ENCODE assay signal across 1 cellular context in the genomic region with DNA sequence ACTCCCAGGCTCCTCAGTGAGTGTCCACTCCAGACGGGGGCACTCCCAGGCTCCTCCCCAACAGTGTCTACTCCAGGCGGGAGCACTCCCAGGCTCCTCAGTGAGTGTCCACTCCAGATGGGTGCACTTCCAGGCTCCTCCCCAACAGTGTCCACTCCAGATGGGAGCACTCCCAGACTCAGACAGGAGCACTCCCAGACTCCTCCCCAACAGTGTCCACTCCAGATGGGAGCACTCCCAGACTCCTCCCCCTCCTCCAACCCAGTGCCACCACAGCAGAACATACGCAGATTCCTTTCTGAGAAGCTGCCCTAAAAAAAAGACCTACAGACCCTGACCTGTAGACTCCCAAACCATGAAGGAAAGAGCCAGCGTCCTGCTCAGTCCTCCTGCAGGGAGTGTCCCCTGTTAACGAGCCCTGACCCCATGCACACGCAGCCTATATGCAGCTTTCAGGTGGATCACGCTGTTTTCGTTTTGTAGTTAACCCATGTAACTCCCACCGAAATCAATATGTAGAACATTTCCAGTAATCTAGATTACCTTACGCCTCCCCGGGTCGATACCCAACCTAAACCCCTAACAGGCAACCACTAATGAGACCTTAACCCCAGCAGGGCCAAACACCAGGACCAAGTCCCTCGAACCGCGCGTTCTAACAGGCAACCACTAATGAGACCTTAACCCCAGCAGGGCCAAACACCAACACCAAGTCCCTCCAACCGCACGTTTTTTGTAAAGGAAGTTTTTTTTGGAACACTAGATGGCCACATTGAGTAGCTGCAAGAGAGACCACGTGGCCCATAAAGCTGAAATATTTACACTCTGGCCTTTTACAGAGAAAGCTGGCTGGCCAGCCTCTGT.
A peak's percentile ranks its signal among the peaks of the same experiment; 100 is the strongest.
TF ChIP-seq lines count a peak whose summit lies in the region.

No MANE protein-coding gene starts in this region.

TF ChIP-seq in K562, 482 proteins besides CTCF, POLR2A, EP300 and RAD21 (continued from another document and continues in another):
- TF ChIP-seq, protein P1, sequence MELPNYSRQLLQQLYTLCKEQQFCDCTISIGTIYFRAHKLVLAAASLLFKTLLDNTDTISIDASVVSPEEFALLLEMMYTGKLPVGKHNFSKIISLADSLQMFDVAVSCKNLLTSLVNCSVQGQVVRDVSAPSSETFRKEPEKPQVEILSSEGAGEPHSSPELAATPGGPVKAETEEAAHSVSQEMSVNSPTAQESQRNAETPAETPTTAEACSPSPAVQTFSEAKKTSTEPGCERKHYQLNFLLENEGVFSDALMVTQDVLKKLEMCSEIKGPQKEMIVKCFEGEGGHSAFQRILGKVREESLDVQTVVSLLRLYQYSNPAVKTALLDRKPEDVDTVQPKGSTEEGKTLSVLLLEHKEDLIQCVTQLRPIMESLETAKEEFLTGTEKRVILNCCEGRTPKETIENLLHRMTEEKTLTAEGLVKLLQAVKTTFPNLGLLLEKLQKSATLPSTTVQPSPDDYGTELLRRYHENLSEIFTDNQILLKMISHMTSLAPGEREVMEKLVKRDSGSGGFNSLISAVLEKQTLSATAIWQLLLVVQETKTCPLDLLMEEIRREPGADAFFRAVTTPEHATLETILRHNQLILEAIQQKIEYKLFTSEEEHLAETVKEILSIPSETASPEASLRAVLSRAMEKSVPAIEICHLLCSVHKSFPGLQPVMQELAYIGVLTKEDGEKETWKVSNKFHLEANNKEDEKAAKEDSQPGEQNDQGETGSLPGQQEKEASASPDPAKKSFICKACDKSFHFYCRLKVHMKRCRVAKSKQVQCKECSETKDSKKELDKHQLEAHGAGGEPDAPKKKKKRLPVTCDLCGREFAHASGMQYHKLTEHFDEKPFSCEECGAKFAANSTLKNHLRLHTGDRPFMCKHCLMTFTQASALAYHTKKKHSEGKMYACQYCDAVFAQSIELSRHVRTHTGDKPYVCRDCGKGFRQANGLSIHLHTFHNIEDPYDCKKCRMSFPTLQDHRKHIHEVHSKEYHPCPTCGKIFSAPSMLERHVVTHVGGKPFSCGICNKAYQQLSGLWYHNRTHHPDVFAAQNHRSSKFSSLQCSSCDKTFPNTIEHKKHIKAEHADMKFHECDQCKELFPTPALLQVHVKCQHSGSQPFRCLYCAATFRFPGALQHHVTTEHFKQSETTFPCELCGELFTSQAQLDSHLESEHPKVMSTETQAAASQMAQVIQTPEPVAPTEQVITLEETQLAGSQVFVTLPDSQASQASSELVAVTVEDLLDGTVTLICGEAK (IDR thresholded peaks at IDR 0.05), result no peak
- TF ChIP-seq, protein P1 (CRISPR knock-in tag; IDR thresholded peaks at IDR 0.05), result no peak
- TF ChIP-seq FOS (IDR thresholded peaks at IDR 0.05; ENCODE audit: extremely low read depth, insufficient read length), result no peak
- TF ChIP-seq CREM (IDR thresholded peaks at IDR 0.05; ENCODE audit: low read depth), result no peak
- TF ChIP-seq, protein P2, sequence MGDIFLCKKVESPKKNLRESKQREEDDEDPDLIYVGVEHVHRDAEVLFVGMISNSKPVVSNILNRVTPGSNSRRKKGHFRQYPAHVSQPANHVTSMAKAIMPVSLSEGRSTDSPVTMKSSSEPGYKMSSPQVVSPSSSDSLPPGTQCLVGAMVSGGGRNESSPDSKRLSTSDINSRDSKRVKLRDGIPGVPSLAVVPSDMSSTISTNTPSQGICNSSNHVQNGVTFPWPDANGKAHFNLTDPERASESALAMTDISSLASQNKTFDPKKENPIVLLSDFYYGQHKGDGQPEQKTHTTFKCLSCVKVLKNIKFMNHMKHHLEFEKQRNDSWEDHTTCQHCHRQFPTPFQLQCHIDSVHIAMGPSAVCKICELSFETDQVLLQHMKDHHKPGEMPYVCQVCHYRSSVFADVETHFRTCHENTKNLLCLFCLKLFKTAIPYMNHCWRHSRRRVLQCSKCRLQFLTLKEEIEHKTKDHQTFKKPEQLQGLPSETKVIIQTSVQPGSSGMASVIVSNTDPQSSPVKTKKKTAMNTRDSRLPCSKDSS (IDR thresholded peaks at IDR 0.05; ENCODE audit: low read depth, partially characterized antibody), result no peak
- TF ChIP-seq, protein P3, sequence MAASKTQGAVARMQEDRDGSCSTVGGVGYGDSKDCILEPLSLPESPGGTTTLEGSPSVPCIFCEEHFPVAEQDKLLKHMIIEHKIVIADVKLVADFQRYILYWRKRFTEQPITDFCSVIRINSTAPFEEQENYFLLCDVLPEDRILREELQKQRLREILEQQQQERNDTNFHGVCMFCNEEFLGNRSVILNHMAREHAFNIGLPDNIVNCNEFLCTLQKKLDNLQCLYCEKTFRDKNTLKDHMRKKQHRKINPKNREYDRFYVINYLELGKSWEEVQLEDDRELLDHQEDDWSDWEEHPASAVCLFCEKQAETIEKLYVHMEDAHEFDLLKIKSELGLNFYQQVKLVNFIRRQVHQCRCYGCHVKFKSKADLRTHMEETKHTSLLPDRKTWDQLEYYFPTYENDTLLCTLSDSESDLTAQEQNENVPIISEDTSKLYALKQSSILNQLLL (CRISPR knock-in tag; IDR thresholded peaks at IDR 0.05; ENCODE audit: borderline replicate concordance), result no peak
- no peak for TF ChIP-seq SRSF9 (IDR thresholded peaks at IDR 0.05; ENCODE audit: borderline replicate concordance, low read depth, low read length)
- TF ChIP-seq, protein P4, sequence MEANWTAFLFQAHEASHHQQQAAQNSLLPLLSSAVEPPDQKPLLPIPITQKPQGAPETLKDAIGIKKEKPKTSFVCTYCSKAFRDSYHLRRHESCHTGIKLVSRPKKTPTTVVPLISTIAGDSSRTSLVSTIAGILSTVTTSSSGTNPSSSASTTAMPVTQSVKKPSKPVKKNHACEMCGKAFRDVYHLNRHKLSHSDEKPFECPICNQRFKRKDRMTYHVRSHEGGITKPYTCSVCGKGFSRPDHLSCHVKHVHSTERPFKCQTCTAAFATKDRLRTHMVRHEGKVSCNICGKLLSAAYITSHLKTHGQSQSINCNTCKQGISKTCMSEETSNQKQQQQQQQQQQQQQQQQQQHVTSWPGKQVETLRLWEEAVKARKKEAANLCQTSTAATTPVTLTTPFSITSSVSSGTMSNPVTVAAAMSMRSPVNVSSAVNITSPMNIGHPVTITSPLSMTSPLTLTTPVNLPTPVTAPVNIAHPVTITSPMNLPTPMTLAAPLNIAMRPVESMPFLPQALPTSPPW (CRISPR knock-in tag; IDR thresholded peaks at IDR 0.05), result no peak
- no peak for TF ChIP-seq LEF1 (IDR thresholded peaks at IDR 0.05)
- TF ChIP-seq, protein P5, sequence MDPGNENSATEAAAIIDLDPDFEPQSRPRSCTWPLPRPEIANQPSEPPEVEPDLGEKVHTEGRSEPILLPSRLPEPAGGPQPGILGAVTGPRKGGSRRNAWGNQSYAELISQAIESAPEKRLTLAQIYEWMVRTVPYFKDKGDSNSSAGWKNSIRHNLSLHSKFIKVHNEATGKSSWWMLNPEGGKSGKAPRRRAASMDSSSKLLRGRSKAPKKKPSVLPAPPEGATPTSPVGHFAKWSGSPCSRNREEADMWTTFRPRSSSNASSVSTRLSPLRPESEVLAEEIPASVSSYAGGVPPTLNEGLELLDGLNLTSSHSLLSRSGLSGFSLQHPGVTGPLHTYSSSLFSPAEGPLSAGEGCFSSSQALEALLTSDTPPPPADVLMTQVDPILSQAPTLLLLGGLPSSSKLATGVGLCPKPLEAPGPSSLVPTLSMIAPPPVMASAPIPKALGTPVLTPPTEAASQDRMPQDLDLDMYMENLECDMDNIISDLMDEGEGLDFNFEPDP (CRISPR knock-in tag; IDR thresholded peaks at IDR 0.05), result no peak
- no peak for TF ChIP-seq MIER1 (IDR thresholded peaks at IDR 0.05; ENCODE audit: low read depth)
- TF ChIP-seq SRSF3 (IDR thresholded peaks at IDR 0.05; ENCODE audit: insufficient read depth, low read length), result no peak
- no peak for TF ChIP-seq SREBF2 (CRISPR knock-in tag; IDR thresholded peaks at IDR 0.05)
- TF ChIP-seq SLC30A9 (CRISPR knock-in tag; IDR thresholded peaks at IDR 0.05), result no peak
- no peak; the same call in 1 of the 2 replicates for TF ChIP-seq SMARCA4 (IDR thresholded peaks at IDR 0.05)
- TF ChIP-seq ELF4 (CRISPR knock-in tag; IDR thresholded peaks at IDR 0.05), result no peak
- TF ChIP-seq BDP1 (IDR thresholded peaks at IDR 0.05; ENCODE audit: insufficient read depth, insufficient read length), result no peak
- no peak for TF ChIP-seq SNRNP70 (optimal IDR thresholded peaks at IDR 0.05; ENCODE audit: low read depth, low read length)
- TF ChIP-seq ZNF830 (CRISPR knock-in tag; IDR thresholded peaks at IDR 0.05), result no peak
- no peak for TF ChIP-seq HSF4 (CRISPR knock-in tag; IDR thresholded peaks at IDR 0.05; ENCODE audit: borderline replicate concordance)
- TF ChIP-seq RCOR1 (IDR thresholded peaks at IDR 0.05; ENCODE audit: borderline replicate concordance in 1 of 2, low read depth in 2 of 2, low read length in 2 of 2), result no peak
- TF ChIP-seq, protein P6, sequence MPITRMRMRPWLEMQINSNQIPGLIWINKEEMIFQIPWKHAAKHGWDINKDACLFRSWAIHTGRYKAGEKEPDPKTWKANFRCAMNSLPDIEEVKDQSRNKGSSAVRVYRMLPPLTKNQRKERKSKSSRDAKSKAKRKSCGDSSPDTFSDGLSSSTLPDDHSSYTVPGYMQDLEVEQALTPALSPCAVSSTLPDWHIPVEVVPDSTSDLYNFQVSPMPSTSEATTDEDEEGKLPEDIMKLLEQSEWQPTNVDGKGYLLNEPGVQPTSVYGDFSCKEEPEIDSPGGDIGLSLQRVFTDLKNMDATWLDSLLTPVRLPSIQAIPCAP (CRISPR knock-in tag; IDR thresholded peaks at IDR 0.05; ENCODE audit: borderline replicate concordance), result no peak
- TF ChIP-seq FOXJ3 (CRISPR knock-in tag; IDR thresholded peaks at IDR 0.05), result no peak
- TF ChIP-seq, protein P7, sequence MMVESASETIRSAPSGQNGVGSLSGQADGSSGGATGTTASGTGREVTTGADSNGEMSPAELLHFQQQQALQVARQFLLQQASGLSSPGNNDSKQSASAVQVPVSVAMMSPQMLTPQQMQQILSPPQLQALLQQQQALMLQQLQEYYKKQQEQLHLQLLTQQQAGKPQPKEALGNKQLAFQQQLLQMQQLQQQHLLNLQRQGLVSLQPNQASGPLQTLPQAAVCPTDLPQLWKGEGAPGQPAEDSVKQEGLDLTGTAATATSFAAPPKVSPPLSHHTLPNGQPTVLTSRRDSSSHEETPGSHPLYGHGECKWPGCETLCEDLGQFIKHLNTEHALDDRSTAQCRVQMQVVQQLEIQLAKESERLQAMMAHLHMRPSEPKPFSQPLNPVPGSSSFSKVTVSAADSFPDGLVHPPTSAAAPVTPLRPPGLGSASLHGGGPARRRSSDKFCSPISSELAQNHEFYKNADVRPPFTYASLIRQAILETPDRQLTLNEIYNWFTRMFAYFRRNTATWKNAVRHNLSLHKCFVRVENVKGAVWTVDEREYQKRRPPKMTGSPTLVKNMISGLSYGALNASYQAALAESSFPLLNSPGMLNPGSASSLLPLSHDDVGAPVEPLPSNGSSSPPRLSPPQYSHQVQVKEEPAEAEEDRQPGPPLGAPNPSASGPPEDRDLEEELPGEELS (CRISPR knock-in tag; IDR thresholded peaks at IDR 0.05; ENCODE audit: borderline replicate concordance), result 0 out of 2 replicates have a peak, but pooled peaks have one; percentile 20
- TF ChIP-seq ZNF695 (CRISPR knock-in tag; IDR thresholded peaks at IDR 0.05), result no peak
- no peak for TF ChIP-seq ZNF76 (CRISPR knock-in tag; IDR thresholded peaks at IDR 0.05; ENCODE audit: borderline replicate concordance)
- TF ChIP-seq TARDBP (IDR thresholded peaks at IDR 0.05), result no peak
- no peak for TF ChIP-seq ZNF143 (CRISPR knock-in tag; IDR thresholded peaks at IDR 0.05)
- TF ChIP-seq, protein P8, sequence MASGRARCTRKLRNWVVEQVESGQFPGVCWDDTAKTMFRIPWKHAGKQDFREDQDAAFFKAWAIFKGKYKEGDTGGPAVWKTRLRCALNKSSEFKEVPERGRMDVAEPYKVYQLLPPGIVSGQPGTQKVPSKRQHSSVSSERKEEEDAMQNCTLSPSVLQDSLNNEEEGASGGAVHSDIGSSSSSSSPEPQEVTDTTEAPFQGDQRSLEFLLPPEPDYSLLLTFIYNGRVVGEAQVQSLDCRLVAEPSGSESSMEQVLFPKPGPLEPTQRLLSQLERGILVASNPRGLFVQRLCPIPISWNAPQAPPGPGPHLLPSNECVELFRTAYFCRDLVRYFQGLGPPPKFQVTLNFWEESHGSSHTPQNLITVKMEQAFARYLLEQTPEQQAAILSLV (tag; IDR thresholded peaks at IDR 0.05), result no peak
- TF ChIP-seq ZNF324 (CRISPR knock-in tag; IDR thresholded peaks at IDR 0.05), result no peak
- no peak for TF ChIP-seq ZEB2 (IDR thresholded peaks at IDR 0.05)
- no peak for TF ChIP-seq PRMT5 (CRISPR knock-in tag; IDR thresholded peaks at IDR 0.05)
- TF ChIP-seq, protein P9, sequence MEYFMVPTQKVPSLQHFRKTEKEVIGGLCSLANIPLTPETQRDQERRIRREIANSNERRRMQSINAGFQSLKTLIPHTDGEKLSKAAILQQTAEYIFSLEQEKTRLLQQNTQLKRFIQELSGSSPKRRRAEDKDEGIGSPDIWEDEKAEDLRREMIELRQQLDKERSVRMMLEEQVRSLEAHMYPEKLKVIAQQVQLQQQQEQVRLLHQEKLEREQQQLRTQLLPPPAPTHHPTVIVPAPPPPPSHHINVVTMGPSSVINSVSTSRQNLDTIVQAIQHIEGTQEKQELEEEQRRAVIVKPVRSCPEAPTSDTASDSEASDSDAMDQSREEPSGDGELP (CRISPR knock-in tag; IDR thresholded peaks at IDR 0.05; ENCODE audit: borderline replicate concordance), result peak; percentile 56
